ENCODE assay signal across 9 cellular contexts in genomic region chr17:4945944-4946280, GRCh38. TPM values are rescaled to one million over a fixed set of nuclear protein-coding genes. Genes with fewer than 3 reads are reported as not detected.
DNase-seq lines count a peak whose midpoint lies in the region; ATAC-seq and TF ChIP-seq lines count a peak whose summit lies in the region.
"Had no signal": no experiment of that assay in that cellular context is flagged by ENCODE, and none has a peak within 500 bp of the region (broad histone marks: within the 10 kb centered on the region; RNA-seq: fewer than 3 reads in every experiment).

No MANE protein-coding gene starts in this region.

- H3K9ac ChIP-seq in OCI-LY1 (ENCODE audit: low read length) (peak overlapping the region; percentile 92), endodermal cell (ENCODE audit: extremely low read depth, low read length, poor library complexity, severe bottlenecking) (no peak overlapping the region), parathyroid adenoma (no peak overlapping the region)

- peaks cover 84% of the 10 kb centered on the region for H3K36me3 Mint-ChIP-seq in Calu3 (ENCODE audit: insufficient read depth, unreplicated experiment)
- H3K36me3 Mint-ChIP-seq in endodermal cell (ENCODE audit: low read depth), result peaks cover 48% of the 10 kb centered on the region

- peaks cover 67% of the 10 kb centered on the region for H3K36me3 ChIP-seq in OCI-LY1 (ENCODE audit: insufficient read depth, low read length)
- H3K36me3 ChIP-seq in endodermal cell (ENCODE audit: control insufficient read depth, insufficient read depth, low read length), result peaks cover 47% of the 10 kb centered on the region
- H3K36me3 ChIP-seq in parathyroid adenoma (ENCODE audit: control insufficient read depth, insufficient read depth, low read length), result no peaks in the 10 kb centered on the region
- no peaks in the 10 kb centered on the region for H3K36me3 ChIP-seq in testis (ENCODE audit: low read depth, missing control alignments)

- intact Hi-C loops in Calu3 (cut with micrococcal nuclease; ENCODE audit: unreplicated experiment), result no loop called here
- intact Hi-C loops in testis (cut with DNase I; ENCODE audit: low total_unique reads), result no loop called here

- H3K27me3 Mint-ChIP-seq in Calu3 (ENCODE audit: unreplicated experiment) (no peaks in the 10 kb centered on the region), endodermal cell (ENCODE audit: insufficient read depth) (no peaks in the 10 kb centered on the region)

- 76% methylated on average over 4 of the region's 4 CpGs; no CpG with 5 or more reads in 1 of the 2 experiments for WGBS in endodermal cell (ENCODE audit: insufficient coverage in 1 of 2, insufficient read length in 1 of 2), 2 experiments
- WGBS in testis, 2 donors, result 26 to 30% methylated on average over 4 of the region's 4 CpGs

- H3K27me3 ChIP-seq in OCI-LY1 (ENCODE audit: insufficient read depth, low read length) (no peaks in the 10 kb centered on the region), endodermal cell (ENCODE audit: control insufficient read depth, insufficient read depth, low read length, poor library complexity, severe bottlenecking) (no peaks in the 10 kb centered on the region), parathyroid adenoma (ENCODE audit: control insufficient read depth, insufficient read depth, low read length) (no peaks in the 10 kb centered on the region), testis (no peaks in the 10 kb centered on the region)

- TF ChIP-seq CTCF in Calu3 (IDR thresholded peaks at IDR 0.05; ENCODE audit: unreplicated experiment), result no peak
- no peak for TF ChIP-seq CTCF in OCI-LY1 (IDR thresholded peaks at IDR 0.05; ENCODE audit: low read length)
- no peak for TF ChIP-seq CTCF in endodermal cell (conservative IDR thresholded peaks at IDR 0.05)
- no peak for TF ChIP-seq CTCF in parathyroid adenoma (IDR thresholded peaks at IDR 0.05)
- TF ChIP-seq CTCF in testis (IDR thresholded peaks at IDR 0.05), result no peak

- CTCF ChIA-PET in Calu3 (lab: Charles Lee), result no interaction called here

- H3K4me1 ChIP-seq in OCI-LY1 (ENCODE audit: insufficient read depth, low read length, severe bottlenecking) (peaks cover 73% of the 10 kb centered on the region), endodermal cell (ENCODE audit: control insufficient read depth, insufficient read depth, low read length) (peaks cover 10% of the 10 kb centered on the region), parathyroid adenoma (peaks cover 21% of the 10 kb centered on the region), testis (peaks cover 23% of the 10 kb centered on the region)

- peak overlapping the region; percentile 89 for H3K4me3 Mint-ChIP-seq in Calu3 (ENCODE audit: low read depth, unreplicated experiment)
- H3K4me3 Mint-ChIP-seq in endodermal cell, result peak overlapping the region; percentile 93

- no peaks in the 10 kb centered on the region for H3K9me2 ChIP-seq in OCI-LY1 (ENCODE audit: low read depth, low read length)

- H2AFZ ChIP-seq in OCI-LY1 (ENCODE audit: low read length) (no peak overlapping the region), parathyroid adenoma (no peak overlapping the region)

- ATAC-seq in HG03025 (IDR thresholded peaks at IDR 0.05; ENCODE audit: low FRiP score, unreplicated experiment), result no peak

- in situ Hi-C loops in ACHN (cut with HindIII; ENCODE audit: low pct_ligation_motif_present, low pct_unique_long_range_greater_than_20kb, low sequenced_read_pairs), result no loop called here

- H3K79me2 ChIP-seq in OCI-LY1 (ENCODE audit: insufficient read depth, low read length) (peaks cover 13% of the 10 kb centered on the region), parathyroid adenoma (peaks cover 13% of the 10 kb centered on the region)

- H3K4me1 Mint-ChIP-seq in Calu3 (ENCODE audit: low read depth, unreplicated experiment) (peaks cover 36% of the 10 kb centered on the region), endodermal cell (peaks cover 32% of the 10 kb centered on the region)

- H3K27ac Mint-ChIP-seq in Calu3 (ENCODE audit: unreplicated experiment), result peak overlapping the region; percentile 98
- H3K27ac Mint-ChIP-seq in endodermal cell, result peak overlapping the region; percentile 89

- H3K9me3 Mint-ChIP-seq in Calu3 (ENCODE audit: low read depth, unreplicated experiment) (no peaks in the 10 kb centered on the region), endodermal cell (no peaks in the 10 kb centered on the region)

- no peak for DNase-seq in Calu3
- DNase-seq in endodermal cell, result no peak
- DNase-seq in testis, result no peak
- DNase-seq in OCI-M1 (lab: John Stamatoyannopoulos, UW), result no peak
- no peak for DNase-seq in ACHN

- peak overlapping the region; percentile 84 for H3K4me3 ChIP-seq in OCI-LY1 (ENCODE audit: low read depth, low read length, poor library complexity, severe bottlenecking)
- H3K4me3 ChIP-seq in endodermal cell (ENCODE audit: low read length), result peak overlapping the region; percentile 91
- H3K4me3 ChIP-seq in parathyroid adenoma (ENCODE audit: low read depth, low read length), result no peak overlapping the region
- no peak overlapping the region for H3K4me3 ChIP-seq in testis

- peak overlapping the region; percentile 75 for H3K4me2 ChIP-seq in OCI-LY1 (ENCODE audit: low read length)
- H3K4me2 ChIP-seq in parathyroid adenoma (ENCODE audit: low read length), result no peak overlapping the region

- H3F3A ChIP-seq in OCI-LY1 (ENCODE audit: insufficient read depth, low read length), result peaks cover 18% of the 10 kb centered on the region

- no peaks in the 10 kb centered on the region for H4K20me1 ChIP-seq in OCI-LY1 (ENCODE audit: insufficient read depth, low read length)

- no peak for TF ChIP-seq POLR2A in testis (IDR thresholded peaks at IDR 0.05)

- no peaks in the 10 kb centered on the region for H3K9me3 ChIP-seq in OCI-LY1 (ENCODE audit: low read length)
- no peaks in the 10 kb centered on the region for H3K9me3 ChIP-seq in endodermal cell (ENCODE audit: control insufficient read depth, low read length)
- no peaks in the 10 kb centered on the region for H3K9me3 ChIP-seq in parathyroid adenoma (ENCODE audit: control insufficient read depth, low read length)
- no peaks in the 10 kb centered on the region for H3K9me3 ChIP-seq in testis

- H3K27ac ChIP-seq in OCI-LY1 (ENCODE audit: low read depth, low read length, poor library complexity, severe bottlenecking), result peak overlapping the region; percentile 100
- no peak overlapping the region for H3K27ac ChIP-seq in endodermal cell (ENCODE audit: low read depth, low read length)
- H3K27ac ChIP-seq in parathyroid adenoma, result peak overlapping the region; percentile 92
- peak overlapping the region in 1 of 2 donors; percentile 91 for H3K27ac ChIP-seq in testis

- no TSS peak for BruUV-seq in Calu3 (replicated peaks; lab: Mats Ljungman, UMichigan)

RNA-seq across cellular contexts. Expression of gene PFN1, which starts 2.4 kb away (rescaled TPM):
- total RNA-seq in Calu3 (2022) (580 and 605 TPM in 2 replicates), endodermal cell (100 to 1,000 TPM; 880 to 935 TPM), testis (100 to 1,000 TPM; 257 to 349 TPM)
- 762 TPM for polyA plus RNA-seq in endodermal cell (2013, experiment 1 of 2)
- polyA plus RNA-seq in endodermal cell (2013, experiment 2 of 2), result 742 TPM
- polyA plus RNA-seq in testis (ENCODE audit: insufficient read depth, low read depth, low replicate concordance), result 244 TPM

RNA-seq across cellular contexts. Expression of gene ENO3, which starts 5.0 kb away (rescaled TPM):
- 12.3 and 12.9 TPM in 2 replicates for total RNA-seq in Calu3 (2022)
- 10 to 100 TPM; 34.1 to 53.6 TPM for total RNA-seq in endodermal cell
- 57.3 TPM for polyA plus RNA-seq in endodermal cell (2013, experiment 1 of 2)
- polyA plus RNA-seq in endodermal cell (2013, experiment 2 of 2), result 57.5 TPM
- total RNA-seq in testis, result 10 to 100 TPM; 16.4 to 17.2 TPM
- 29.9 TPM for polyA plus RNA-seq in testis (ENCODE audit: insufficient read depth, low read depth, low replicate concordance)

RNA-seq across cellular contexts. Expression of gene RNF167, which starts 5.8 kb away (rescaled TPM):
- total RNA-seq in Calu3 (2022), result 65.2 and 77.0 TPM in 2 replicates
- 100 to 1,000 TPM; 120 to 123 TPM for total RNA-seq in endodermal cell
- 106 TPM for polyA plus RNA-seq in endodermal cell (2013, experiment 1 of 2)
- polyA plus RNA-seq in endodermal cell (2013, experiment 2 of 2), result 87.5 TPM
- total RNA-seq in testis, result 100 to 1,000 TPM; 110 to 111 TPM
- polyA plus RNA-seq in testis (ENCODE audit: insufficient read depth, low read depth, low replicate concordance), result 211 TPM

RNA-seq across cellular contexts. Expression of gene SLC25A11, which starts 6.1 kb away (rescaled TPM):
- total RNA-seq in Calu3 (2022) (37.7 and 38.4 TPM in 2 replicates), endodermal cell (10 to 100 TPM; 59.9 to 76.9 TPM), testis (10 to 100 TPM; 23.7 to 25.9 TPM)
- polyA plus RNA-seq in endodermal cell (2013, experiment 1 of 2), result 63.1 TPM
- polyA plus RNA-seq in endodermal cell (2013, experiment 2 of 2), result 59.5 TPM
- polyA plus RNA-seq in testis (ENCODE audit: insufficient read depth, low read depth, low replicate concordance), result 24.3 TPM

RNA-seq across cellular contexts. Expression of gene GP1BA, which starts 13.8 kb away (rescaled TPM):
- total RNA-seq in Calu3 (2022), result not detected in 2 replicates
- total RNA-seq in endodermal cell, result not detected
- not detected for polyA plus RNA-seq in endodermal cell (2013, experiment 1 of 2)
- not detected for polyA plus RNA-seq in endodermal cell (2013, experiment 2 of 2)
- under 1 TPM; 0.12 to 0.47 TPM for total RNA-seq in testis
- 0.88 TPM for polyA plus RNA-seq in testis (ENCODE audit: insufficient read depth, low read depth, low replicate concordance)
- total RNA-seq: T-helper 1 cell treated with Interleukin-12 subunit alpha and Interleukin-12 subunit beta and Interleukin-4 antibody, amounts not matched to agents 30 ng/mL and 1 ng/mL, for 36 hours had no signal

Comparison
In these comparisons a context has a peak if more than half of its experiments do, and no peak if none do; other contexts are left out.
1. H3K4me3 ChIP-seq: peak in OCI-LY1 (single experiment) and endodermal cell (single experiment); none in parathyroid adenoma (single experiment) and testis (0 of 2).